Comparison of ENCODE assay signal across 20 cellular contexts in the genomic region with DNA sequence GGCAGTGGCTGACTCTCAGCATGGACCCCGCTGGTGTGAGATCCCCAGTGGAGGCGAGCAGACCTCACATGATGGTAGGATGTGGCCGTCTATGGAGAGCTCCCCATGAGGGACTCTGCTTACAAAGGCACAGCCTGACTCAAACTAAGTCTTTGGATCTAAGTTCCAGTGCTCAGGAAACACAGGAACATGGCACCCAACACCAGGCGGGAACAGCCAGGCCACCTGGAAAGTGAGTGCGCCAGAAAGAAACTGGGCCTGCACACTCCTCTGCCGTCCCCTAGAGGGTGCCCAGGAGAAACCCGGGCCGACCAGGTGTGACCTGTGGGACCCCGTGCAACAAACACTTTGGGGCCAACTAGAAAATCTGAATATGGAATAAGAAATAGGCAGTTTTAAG. TPM values are rescaled to one million over a fixed set of nuclear protein-coding genes. Genes with fewer than 3 reads are reported as not detected.
DNase-seq lines count a peak whose midpoint lies in the region; ATAC-seq, FAIRE-seq and TF ChIP-seq lines count a peak whose summit lies in the region.
"Had no signal": no experiment of that assay in that cellular context is flagged by ENCODE, and none has a peak within 500 bp of the region (broad histone marks: within the 10 kb centered on the region; RNA-seq: fewer than 3 reads in every experiment).

No MANE protein-coding gene starts in this region.

- H3K4me1 Mint-ChIP-seq in Caco-2 (ENCODE audit: low read depth, unreplicated experiment): no peaks in the 10 kb centered on the region
- H3K4me1 Mint-ChIP-seq: activated CD4-positive, alpha-beta memory T cell treated with anti-CD3 and anti-CD28 coated beads, Interleukin-2, amount 10 ng/mL, durations not matched to agents 7 days and 5 days; activated naive CD8-positive, alpha-beta T cell treated with anti-CD3 and anti-CD28 coated beads for 36 hours; brain had no signal

- peak; percentile 85 for ATAC-seq in K562

- no peaks in the 10 kb centered on the region for H3K9me1 ChIP-seq in K562 (ENCODE audit: control insufficient read depth, insufficient read depth, low read length)

- H3K27me3 Mint-ChIP-seq in Caco-2 (ENCODE audit: insufficient read depth, unreplicated experiment): no peaks in the 10 kb centered on the region
- H3K27me3 Mint-ChIP-seq: activated CD4-positive, alpha-beta memory T cell treated with anti-CD3 and anti-CD28 coated beads, Interleukin-2, amount 10 ng/mL, durations not matched to agents 7 days and 5 days; activated naive CD8-positive, alpha-beta T cell treated with anti-CD3 and anti-CD28 coated beads for 36 hours; brain had no signal

- intact Hi-C loops in Caco-2 (cut with micrococcal nuclease; ENCODE audit: unreplicated experiment): no loop called here
- intact Hi-C loops in K562 (cut with micrococcal nuclease): no loop called here

- FAIRE-seq in K562 (lab: Jason Lieb, UNC): no peak
- FAIRE-seq: kidney had no signal

- DNase-seq in Caco-2: peak in 1 of 2 experiments; percentile 32
- DNase-seq in HFF-Myc (ENCODE audit: extremely low read depth, low read depth): no peak
- DNase-seq in K562 (ENCODE audit: extremely low read depth in 1 of 4, low spot score in 3 of 4): peak in 2 of 4 experiments; percentile 43 to 53
- peak; percentile 62 for DNase-seq in iPS-NIHi11 (ENCODE audit: low spot score)
- no peak for DNase-seq in SHP77 (lab: John Stamatoyannopoulos, UW)
- no peak for DNase-seq in DMS 273 (lab: John Stamatoyannopoulos, UW; ENCODE audit: unreplicated experiment)
- DNase-seq in NCI-H1092 treated with DMSO at 0.1 percent for 48 hours (lab: John Stamatoyannopoulos, UW): no peak
- no peak for DNase-seq in stimulated activated CD4-positive, alpha-beta T cell treated with anti-CD3 and anti-CD28 coated beads, Interleukin-2, amount 100 ng/mL, for 48 hours
- DNase-seq: activated CD4-positive, alpha-beta memory T cell treated with anti-CD3 and anti-CD28 coated beads, Interleukin-2, amount 10 ng/mL, durations not matched to agents 7 days and 5 days; activated naive CD8-positive, alpha-beta T cell treated with anti-CD3 and anti-CD28 coated beads for 36 hours; COR-L47; kidney; MG63; NCI-H187 treated with DMSO at 0.1 percent for 48 hours; NCI-H446; psoas muscle had no signal

- TF ChIP-seq POLR2A in K562 (conservative IDR thresholded peaks at IDR 0.05): no peak

- BruUV-seq in Caco-2 (replicated peaks; lab: Mats Ljungman, UMichigan): no TSS peak
- BruUV-seq in K562 (replicated peaks; lab: Mats Ljungman, UMichigan): no TSS peak

- in situ Hi-C loops in K562 (cut with MboI): no loop called here

- no peak overlapping the region for H3K27ac Mint-ChIP-seq in Caco-2 (ENCODE audit: unreplicated experiment)
- H3K27ac Mint-ChIP-seq: activated CD4-positive, alpha-beta memory T cell treated with anti-CD3 and anti-CD28 coated beads, Interleukin-2, amount 10 ng/mL, durations not matched to agents 7 days and 5 days; activated naive CD8-positive, alpha-beta T cell treated with anti-CD3 and anti-CD28 coated beads for 36 hours; brain; nephron had no signal

- H3K79me2 ChIP-seq in K562 (ENCODE audit: control insufficient read depth, insufficient read depth, low read length): no peaks in the 10 kb centered on the region

- no peaks in the 10 kb centered on the region for H3K9me3 ChIP-seq in Caco-2
- no peaks in the 10 kb centered on the region for H3K9me3 ChIP-seq in K562 (replicated peaks; ENCODE audit: control insufficient read depth, insufficient read depth, low read depth, low read length)
- H3K9me3 ChIP-seq: MG63, psoas muscle, suprapubic skin had no signal

- WGBS in K562 (ENCODE audit: insufficient coverage, low coverage, missing lambda C conversion rate): 88% methylated on average over 7 of the region's 9 CpGs

- H3K9ac ChIP-seq in K562 (ENCODE audit: insufficient read depth in 1 of 2, low read depth in 2 of 2, low read length in 2 of 2): no peak overlapping the region

- no peaks in the 10 kb centered on the region for H3K4me1 ChIP-seq in Caco-2
- no peaks in the 10 kb centered on the region for H3K4me1 ChIP-seq in K562 (replicated peaks in 1 of 2; ENCODE audit: control insufficient read depth in 2 of 2, insufficient read depth in 2 of 2, low read length in 2 of 2)
- H3K4me1 ChIP-seq: psoas muscle, suprapubic skin had no signal

- H3K4me3 Mint-ChIP-seq in Caco-2 (ENCODE audit: unreplicated experiment): no peak overlapping the region
- H3K4me3 Mint-ChIP-seq: activated CD4-positive, alpha-beta memory T cell treated with anti-CD3 and anti-CD28 coated beads, Interleukin-2, amount 10 ng/mL, durations not matched to agents 7 days and 5 days; activated naive CD8-positive, alpha-beta T cell treated with anti-CD3 and anti-CD28 coated beads for 36 hours; brain; nephron had no signal

- H4K20me1 ChIP-seq in K562 (replicated peaks; ENCODE audit: control insufficient read depth, insufficient read depth, low read length): no peaks in the 10 kb centered on the region

- H3K27ac ChIP-seq in K562 (ENCODE audit: extremely low read depth, low read depth, low read length): no peak overlapping the region
- H3K27ac ChIP-seq: psoas muscle, RWPE1, suprapubic skin had no signal

- H3K36me3 ChIP-seq in Caco-2 (ENCODE audit: control insufficient read depth, insufficient read depth, low read length): peaks cover 5% of the 10 kb centered on the region; the same call in 1 of the 2 replicates
- H3K36me3 ChIP-seq in K562 (ENCODE audit: control insufficient read depth, insufficient read depth, low read length): peaks cover 85% of the 10 kb centered on the region

- H3K4me3 ChIP-seq in Caco-2 (ENCODE audit: low read depth, low read length) (no peak overlapping the region), HFF-Myc (replicated peaks; ENCODE audit: low read depth, low read length) (no peak overlapping the region), K562 (no peak overlapping the region)
- H3K4me3 ChIP-seq: MG63, psoas muscle, suprapubic skin had no signal

- peaks cover 66% of the 10 kb centered on the region for H3K36me3 Mint-ChIP-seq in Caco-2 (ENCODE audit: insufficient read depth, unreplicated experiment)

- H3K27me3 ChIP-seq in Caco-2 (replicated peaks; ENCODE audit: control insufficient read depth, insufficient read depth, low read length): no peaks in the 10 kb centered on the region
- no peaks in the 10 kb centered on the region for H3K27me3 ChIP-seq in K562 (ENCODE audit: control insufficient read depth in 2 of 2, insufficient read depth in 2 of 2, low read length in 2 of 2)
- H3K27me3 ChIP-seq: MG63, suprapubic skin had no signal

- CTCF ChIA-PET in Caco-2 (lab: Charles Lee): no interaction called here
- CTCF ChIA-PET in K562 (lab: Yijun Ruan, JAX; ENCODE audit: low intra/inter-chr PET ratio): no interaction called here

- POLR2A ChIA-PET in Caco-2 (lab: Charles Lee): interaction anchor here (0.5 kb wide), 1 partner anchor 24 kb away, joined by 4 read pairs; no protein-coding TSS in a partner anchor
- POLR2A ChIA-PET in K562 (lab: Yijun Ruan, JAX): interaction anchor here (0.7 to 1.3 kb wide), 4 partner anchors 10 to 1059 kb away, joined by 3 to 6 read pairs (median 3); partner anchors contain the start of gene PITRM1

- no peak overlapping the region for H3K4me2 ChIP-seq in K562 (ENCODE audit: insufficient read depth, low read length)

- H2AFZ ChIP-seq in K562 (ENCODE audit: low read depth, low read length): no peak overlapping the region

- TF ChIP-seq CTCF in Caco-2 (IDR thresholded peaks at IDR 0.05; ENCODE audit: insufficient read depth in 1 of 2, low read depth in 1 of 2, low read length in 1 of 2, severe bottlenecking in 1 of 2, unreplicated experiment in 1 of 2) (peak; percentile 25 to 44), HFF-Myc (IDR thresholded peaks at IDR 0.05; ENCODE audit: low read depth, low read length, missing control alignments) (peak; percentile 22), K562 (IDR thresholded peaks at IDR 0.05 in 2 of 3, conservative IDR thresholded peaks at IDR 0.05 in 1 of 3; ENCODE audit: insufficient read depth in 2 of 3, low read depth in 1 of 3, low read length in 3 of 3) (peak; percentile 6 to 34 (median 34); a peak in 3 of 6 replicates)

- no peak for TF ChIP-seq EP300 in K562 (IDR thresholded peaks at IDR 0.05; ENCODE audit: low read length)

- no peaks in the 10 kb centered on the region for H3K9me3 Mint-ChIP-seq in Caco-2 (ENCODE audit: unreplicated experiment)
- H3K9me3 Mint-ChIP-seq: activated CD4-positive, alpha-beta memory T cell treated with anti-CD3 and anti-CD28 coated beads, Interleukin-2, amount 10 ng/mL, durations not matched to agents 7 days and 5 days; activated naive CD8-positive, alpha-beta T cell treated with anti-CD3 and anti-CD28 coated beads for 36 hours; nephron had no signal

- TF ChIP-seq RAD21 in K562 (CRISPR knock-in tag; conservative IDR thresholded peaks at IDR 0.05 in 1 of 2, IDR thresholded peaks at IDR 0.05 in 1 of 2): no peak

RNA-seq across cellular contexts. Expression of gene PITRM1, which starts 10.0 kb away (rescaled TPM):
- 80.5 and 85.4 TPM in 2 replicates for total RNA-seq in Caco-2 (2022)
- total RNA-seq in K562 (2011; cell fraction: chromatin; rRNA removed; ENCODE audit: low replicate concordance): 163 and 183 TPM in 2 replicates
- 87.5 and 88.7 TPM in 2 replicates for total RNA-seq in K562 (2011; cell fraction: nucleolus; rRNA removed)
- 91.3 and 119 TPM in 2 replicates for total RNA-seq in K562 (2011; cell fraction: nucleoplasm; rRNA removed)
- total RNA-seq in K562 (2014; rRNA removed): 44.0 and 48.8 TPM in 2 replicates
- 37.2 and 39.7 TPM in 2 replicates for total RNA-seq in K562 (2014; rRNA removed; fragmentation: Illumina TruSeq; extraction: Trizol)
- total RNA-seq in K562 (2015; rRNA removed; fragmentation: Illumina TruSeq; extraction: Trizol): 43.6 and 47.2 TPM in 2 replicates
- total RNA-seq in K562 (2021): 63.4 and 70.4 TPM in 2 replicates
- polyA plus RNA-seq in K562 (2011; rRNA removed): 36.9 and 47.9 TPM in 2 replicates
- polyA plus RNA-seq in K562 (2011; cell fraction: cytosol; rRNA removed): 40.0 and 41.1 TPM in 2 replicates
- 186 and 189 TPM in 2 replicates for polyA plus RNA-seq in K562 (2011; cell fraction: nucleus; rRNA removed)
- polyA plus RNA-seq in K562 (2012): 49.8 and 55.3 TPM in 2 replicates
- polyA plus RNA-seq in K562 (2014; fragmentation: Illumina TruSeq; extraction: Trizol): 60.4 and 69.6 TPM in 2 replicates
- 10 to 100 TPM; 21.1 to 29.2 TPM for polyA plus RNA-seq in K562 (2014; fragmentation: Nextera tagmentation; extraction: Ambion mirVana)
- polyA plus RNA-seq in K562 (2014; rRNA removed): 34.2 and 35.0 TPM in 2 replicates
- 41.6 and 42.9 TPM in 2 replicates for polyA minus RNA-seq in K562 (2011; rRNA and poly(A)+ RNA removed)
- 38.5 and 39.2 TPM in 2 replicates for polyA minus RNA-seq in K562 (2011; cell fraction: cytosol; rRNA and poly(A)+ RNA removed)
- polyA minus RNA-seq in K562 (2011; cell fraction: nucleus; rRNA and poly(A)+ RNA removed): 48.2 and 73.2 TPM in 2 replicates
